22 cellular contexts compared by ENCODE assay signal in the genomic region with DNA sequence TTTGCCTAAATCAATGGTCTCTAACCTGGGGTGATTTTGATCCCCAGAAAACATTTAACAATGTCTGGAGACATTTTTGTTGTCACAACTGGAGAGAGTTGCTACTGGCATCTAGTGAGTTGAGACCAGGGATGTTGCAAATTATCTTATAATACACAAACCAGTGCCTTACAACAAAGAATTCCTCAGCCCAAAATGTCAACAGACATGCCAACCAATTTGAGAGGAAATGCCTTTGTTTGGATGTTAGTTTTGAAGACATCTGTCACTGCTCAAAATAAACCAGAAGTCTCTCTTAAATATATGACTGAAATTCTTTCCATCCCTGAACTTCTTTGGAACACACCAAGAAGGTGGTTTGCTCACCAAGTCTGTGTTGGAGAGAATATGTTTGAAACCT.
"Had no signal": no experiment of that assay in that cellular context is flagged by ENCODE, and none has a peak within 500 bp of the region (broad histone marks: within the 10 kb centered on the region; RNA-seq: fewer than 3 reads in every experiment).

No MANE protein-coding gene starts in this region.

- H3K4me3 ChIP-seq: breast epithelium, SJCRH30 had no signal

- H3K27ac ChIP-seq: breast epithelium, RWPE1, SJCRH30 had no signal

- H3K27me3 ChIP-seq: breast epithelium, SJCRH30 had no signal

- H3K4me1 ChIP-seq: breast epithelium, SJCRH30 had no signal

- DNase-seq: activated CD4-positive, alpha-beta T cell treated with anti-CD3 and anti-CD28 coated beads for 4 hours; activated CD8-positive, alpha-beta memory T cell treated with anti-CD3 and anti-CD28 coated beads, Interleukin-2, amount 50 U/mL, for 4 hours; activated CD8-positive, alpha-beta T cell treated with anti-CD3 and anti-CD28 coated beads for 36 hours; activated naive CD4-positive, alpha-beta T cell treated with anti-CD3 and anti-CD28 coated beads, Interleukin-2, amount 50 U/mL, for 16 hours; activated naive CD8-positive, alpha-beta T cell treated with anti-CD3 and anti-CD28 coated beads, Interleukin-2, amount 10 ng/mL, durations not matched to agents 7 days and 5 days; aorta; caudate nucleus; KG1; MV-4-11; NCI-H1092 treated with DMSO at 0.1 percent for 48 hours; NCI-H1417 treated with DMSO at 0.1 percent for 48 hours; NCI-H1694; NCI-H2029; NCI-H345; NCI-H510A; NCI-H526 treated with DMSO at 0.1 percent for 48 hours; NCI-H82; OCI-M1; Right ventricle myocardium superior; SJCRH30 had no signal

- H3K36me3 ChIP-seq: breast epithelium, SJCRH30 had no signal

- H3K9me3 ChIP-seq: breast epithelium, SJCRH30 had no signal
